Comparison of ENCODE assay signal across 10 cellular contexts in the genomic region with DNA sequence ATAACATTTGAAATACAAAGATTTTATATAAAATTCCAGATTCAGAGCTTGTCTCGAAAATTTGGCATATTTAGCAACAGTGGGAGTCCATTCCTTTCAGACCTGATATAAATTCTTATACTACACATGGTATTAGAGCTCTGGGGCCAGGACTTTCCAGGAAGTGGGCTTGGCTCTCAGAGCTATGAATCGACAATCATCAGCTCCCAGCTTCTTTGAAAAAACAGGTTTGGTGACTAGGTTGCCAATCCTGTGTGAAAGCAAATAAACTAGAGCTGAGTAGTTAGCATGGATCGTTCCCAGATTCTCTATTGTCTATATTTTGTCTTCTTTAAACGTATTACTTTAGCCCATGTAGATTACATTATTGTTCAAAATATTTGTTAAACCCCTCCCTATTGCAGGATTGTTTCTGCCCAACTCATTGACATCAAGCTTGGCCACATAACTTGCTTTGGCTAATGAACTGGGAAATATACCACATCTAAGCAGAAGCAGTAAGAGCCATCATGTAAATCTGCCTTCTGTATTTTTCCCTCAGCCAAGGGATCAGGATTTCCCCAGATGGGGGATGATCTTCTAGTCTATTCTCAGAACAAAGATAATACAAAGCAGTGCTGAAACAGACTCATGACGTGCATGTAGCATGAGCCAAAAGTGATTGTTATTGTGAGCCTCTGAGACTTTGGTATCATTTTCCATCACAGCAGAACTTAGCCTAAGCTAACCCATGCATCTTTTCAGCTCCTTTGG.
DNase-seq lines count a peak whose midpoint lies in the region; ATAC-seq, FAIRE-seq and TF ChIP-seq lines count a peak whose summit lies in the region.
"Had no signal": no experiment of that assay in that cellular context is flagged by ENCODE, and none has a peak within 500 bp of the region (broad histone marks: within the 10 kb centered on the region; RNA-seq: fewer than 3 reads in every experiment).

No MANE protein-coding gene starts in this region.

- in situ Hi-C loops in GM13977 (cut with MboI; ENCODE audit: low pct_unique_long_range_greater_than_20kb, low sequenced_read_pairs, unreplicated experiment), result no loop called here

- DNase-seq in NCI-H1105 (lab: John Stamatoyannopoulos, UW) (peak; percentile 14), astrocyte of the hippocampus (ENCODE audit: low read depth, low spot score) (peak; percentile 50), small intestine (peak; percentile 50), GM13977 (ENCODE audit: low spot score) (no peak)
- DNase-seq in activated CD4-positive, alpha-beta memory T cell treated with anti-CD3 and anti-CD28 coated beads, Interleukin-2, amount 10 ng/mL, durations not matched to agents 7 days and 5 days, result no peak
- DNase-seq: activated CD4-positive, alpha-beta T cell treated with anti-CD3 and anti-CD28 coated beads, Interleukin-2, amount 50 U/mL, for 1 hour; psoas muscle had no signal

- H3K4me3 Mint-ChIP-seq in activated CD4-positive, alpha-beta memory T cell treated with anti-CD3 and anti-CD28 coated beads, Interleukin-2, amount 10 ng/mL, durations not matched to agents 7 days and 5 days, result no peak overlapping the region

- H3K36me3 ChIP-seq in small intestine (ENCODE audit: control insufficient read depth in 2 of 2, insufficient read depth in 2 of 2, low read length in 2 of 2), result no peaks in the 10 kb centered on the region

- ATAC-seq in GM21717 (IDR thresholded peaks at IDR 0.05; ENCODE audit: unreplicated experiment) (peak; percentile 43), HG03135 (IDR thresholded peaks at IDR 0.05; ENCODE audit: unreplicated experiment) (no peak)

- POLR2A ChIA-PET in activated CD4-positive, alpha-beta memory T cell treated with anti-CD3 and anti-CD28 coated beads, Interleukin-2, amount 10 ng/mL, durations not matched to agents 7 days and 5 days (lab: Charles Lee), result no interaction called here

- no peak overlapping the region for H3K4me3 ChIP-seq in small intestine (ENCODE audit: low read depth in 1 of 2, low read length in 2 of 2)
- H3K4me3 ChIP-seq: psoas muscle had no signal

- H3K9me3 Mint-ChIP-seq in activated CD4-positive, alpha-beta memory T cell treated with anti-CD3 and anti-CD28 coated beads, Interleukin-2, amount 10 ng/mL, durations not matched to agents 7 days and 5 days, result peaks cover 3% of the 10 kb centered on the region

- no peak overlapping the region for H3K27ac ChIP-seq in small intestine (ENCODE audit: low read depth in 1 of 2, low read length in 1 of 2)
- H3K27ac ChIP-seq: psoas muscle had no signal

- H3K36me3 Mint-ChIP-seq in activated CD4-positive, alpha-beta memory T cell treated with anti-CD3 and anti-CD28 coated beads, Interleukin-2, amount 10 ng/mL, durations not matched to agents 7 days and 5 days (ENCODE audit: low read depth), result no peaks in the 10 kb centered on the region

- no peaks in the 10 kb centered on the region for H3K27me3 Mint-ChIP-seq in activated CD4-positive, alpha-beta memory T cell treated with anti-CD3 and anti-CD28 coated beads, Interleukin-2, amount 10 ng/mL, durations not matched to agents 7 days and 5 days
- H3K27me3 Mint-ChIP-seq: central memory CD8-positive, alpha-beta T cell had no signal

- FAIRE-seq in small intestine (lab: Jason Lieb, UNC), result no peak

- H3K27ac Mint-ChIP-seq in activated CD4-positive, alpha-beta memory T cell treated with anti-CD3 and anti-CD28 coated beads, Interleukin-2, amount 10 ng/mL, durations not matched to agents 7 days and 5 days, result no peak overlapping the region

- CTCF ChIA-PET in activated CD4-positive, alpha-beta memory T cell treated with anti-CD3 and anti-CD28 coated beads, Interleukin-2, amount 10 ng/mL, durations not matched to agents 7 days and 5 days (lab: Charles Lee), result no interaction called here

- no peaks in the 10 kb centered on the region for H3K9me3 ChIP-seq in small intestine (ENCODE audit: control insufficient read depth, low read depth)
- H3K9me3 ChIP-seq: psoas muscle had no signal

- peaks cover 11% of the 10 kb centered on the region for H3K4me1 Mint-ChIP-seq in activated CD4-positive, alpha-beta memory T cell treated with anti-CD3 and anti-CD28 coated beads, Interleukin-2, amount 10 ng/mL, durations not matched to agents 7 days and 5 days
- H3K4me1 Mint-ChIP-seq: central memory CD8-positive, alpha-beta T cell had no signal

- 18 to 32% (median 24%) methylated on average over 5 of the region's 5 CpGs for WGBS in small intestine, 3 donors

- no peak for TF ChIP-seq CTCF in GM13977 (IDR thresholded peaks at IDR 0.05; ENCODE audit: extremely low read depth, insufficient read depth, missing control alignments)

- no peaks in the 10 kb centered on the region for H3K27me3 ChIP-seq in small intestine (ENCODE audit: control insufficient read depth in 2 of 2, insufficient read depth in 2 of 2, low read length in 2 of 2)

- no peaks in the 10 kb centered on the region for H3K4me1 ChIP-seq in small intestine (ENCODE audit: control insufficient read depth in 2 of 2, insufficient read depth in 1 of 2, low read depth in 1 of 2, low read length in 1 of 2)
- H3K4me1 ChIP-seq: psoas muscle had no signal

Comparison
In these comparisons a context has a peak if more than half of its experiments do, and no peak if none do; other contexts are left out.
1. DNase-seq: peak in NCI-H1105 (single experiment), astrocyte of the hippocampus (single experiment) and small intestine (single experiment); none in activated CD4-positive, alpha-beta memory T cell treated with anti-CD3 and anti-CD28 coated beads, Interleukin-2, amount 10 ng/mL, durations not matched to agents 7 days and 5 days (single experiment) and GM13977 (single experiment).